In the genomic region with DNA sequence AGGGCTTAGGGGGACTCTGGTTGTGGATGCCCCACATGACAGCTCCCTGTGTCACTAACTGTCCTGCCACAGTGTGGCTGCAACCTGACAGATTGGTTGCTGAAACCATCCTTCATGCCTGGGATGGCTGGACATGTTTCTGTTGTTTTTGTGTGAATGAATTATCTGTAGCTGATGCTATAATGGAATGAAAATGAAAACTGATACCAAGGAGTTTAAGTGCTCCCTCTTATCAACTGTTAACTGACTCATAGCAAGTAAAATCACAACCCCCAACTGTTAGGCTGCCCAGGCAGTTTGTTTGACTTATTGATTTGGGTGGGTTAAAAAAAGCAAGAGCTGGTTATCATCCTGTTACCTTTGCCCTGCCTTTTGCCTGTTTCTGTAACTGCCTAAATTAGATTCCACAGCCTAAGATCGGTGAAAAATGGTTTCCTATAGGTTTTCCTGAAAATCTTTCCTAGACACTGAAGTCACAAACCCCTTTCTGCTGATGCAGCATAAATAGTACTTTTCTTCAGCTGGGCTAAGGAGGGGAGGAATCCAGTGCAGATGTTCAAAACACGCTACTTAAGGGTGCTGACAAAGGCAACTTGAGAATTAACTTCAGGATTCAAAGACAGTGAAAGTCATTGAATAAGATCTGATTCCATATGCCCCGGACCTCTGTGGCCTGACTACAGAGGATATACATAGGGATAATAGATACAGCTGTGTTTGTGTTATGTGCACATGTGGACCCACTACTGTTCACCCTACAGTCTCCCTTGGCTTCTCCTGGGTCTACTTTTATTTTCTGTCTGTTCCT, we compare ENCODE assay signal across 1 cellular context.
A peak's percentile ranks its signal among the peaks of the same experiment; 100 is the strongest.
TF ChIP-seq lines count a peak whose summit lies in the region.

No MANE protein-coding gene starts in this region.

TF ChIP-seq in HepG2, 621 proteins besides CTCF, POLR2A, EP300 and RAD21 (continued from another document and continues in another):
- TF ChIP-seq, protein P1, sequence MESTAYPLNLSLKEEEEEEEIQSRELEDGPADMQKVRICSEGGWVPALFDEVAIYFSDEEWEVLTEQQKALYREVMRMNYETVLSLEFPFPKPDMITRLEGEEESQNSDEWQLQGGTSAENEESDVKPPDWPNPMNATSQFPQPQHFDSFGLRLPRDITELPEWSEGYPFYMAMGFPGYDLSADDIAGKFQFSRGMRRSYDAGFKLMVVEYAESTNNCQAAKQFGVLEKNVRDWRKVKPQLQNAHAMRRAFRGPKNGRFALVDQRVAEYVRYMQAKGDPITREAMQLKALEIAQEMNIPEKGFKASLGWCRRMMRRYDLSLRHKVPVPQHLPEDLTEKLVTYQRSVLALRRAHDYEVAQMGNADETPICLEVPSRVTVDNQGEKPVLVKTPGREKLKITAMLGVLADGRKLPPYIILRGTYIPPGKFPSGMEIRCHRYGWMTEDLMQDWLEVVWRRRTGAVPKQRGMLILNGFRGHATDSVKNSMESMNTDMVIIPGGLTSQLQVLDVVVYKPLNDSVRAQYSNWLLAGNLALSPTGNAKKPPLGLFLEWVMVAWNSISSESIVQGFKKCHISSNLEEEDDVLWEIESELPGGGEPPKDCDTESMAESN (CRISPR knock-in tag; conservative IDR thresholded peaks at IDR 0.05): 0 out of 2 replicates have a peak, but pooled peaks have one; percentile 30
- TF ChIP-seq REPIN1 (CRISPR knock-in tag; IDR thresholded peaks at IDR 0.05; ENCODE audit: borderline replicate concordance, low read depth) (peak; percentile 48; the same call in 1 of the 2 replicates), SMYD3 (CRISPR knock-in tag; IDR thresholded peaks at IDR 0.05) (no peak), ZNF841 (CRISPR knock-in tag; IDR thresholded peaks at IDR 0.05; ENCODE audit: borderline replicate concordance) (no peak), ZNF724P (CRISPR knock-in tag; IDR thresholded peaks at IDR 0.05; ENCODE audit: borderline replicate concordance) (no peak), CHD4 (IDR thresholded peaks at IDR 0.05; ENCODE audit: borderline replicate concordance, low read length) (no peak), ZFP36 (IDR thresholded peaks at IDR 0.05; ENCODE audit: borderline replicate concordance, low read depth, low read length, partially characterized antibody) (no peak), TAF15 (IDR thresholded peaks at IDR 0.05; ENCODE audit: low read depth, low read length, poor library complexity, severe bottlenecking) (no peak), ZNF564 (CRISPR knock-in tag; IDR thresholded peaks at IDR 0.05) (no peak), ZNF776 (CRISPR knock-in tag; IDR thresholded peaks at IDR 0.05) (no peak), ZNF619 (CRISPR knock-in tag; IDR thresholded peaks at IDR 0.05) (no peak), THYN1 (CRISPR knock-in tag; IDR thresholded peaks at IDR 0.05; ENCODE audit: borderline replicate concordance, low read depth) (no peak), ZNF225 (CRISPR knock-in tag; IDR thresholded peaks at IDR 0.05) (no peak), ELF3 (CRISPR knock-in tag; IDR thresholded peaks at IDR 0.05) (peak; percentile 46; the same call in 1 of the 2 replicates), HIVEP1 (CRISPR knock-in tag; IDR thresholded peaks at IDR 0.05) (no peak), DNMT1 (CRISPR knock-in tag; IDR thresholded peaks at IDR 0.05) (no peak), ZNF274 (CRISPR knock-in tag; IDR thresholded peaks at IDR 0.05) (no peak), ZFAT (CRISPR knock-in tag; conservative IDR thresholded peaks at IDR 0.05) (no peak), CBFB (CRISPR knock-in tag; IDR thresholded peaks at IDR 0.05) (no peak), EHMT2 (IDR thresholded peaks at IDR 0.05; ENCODE audit: borderline replicate concordance, low read depth, low read length) (no peak)
- TF ChIP-seq, protein P2, sequence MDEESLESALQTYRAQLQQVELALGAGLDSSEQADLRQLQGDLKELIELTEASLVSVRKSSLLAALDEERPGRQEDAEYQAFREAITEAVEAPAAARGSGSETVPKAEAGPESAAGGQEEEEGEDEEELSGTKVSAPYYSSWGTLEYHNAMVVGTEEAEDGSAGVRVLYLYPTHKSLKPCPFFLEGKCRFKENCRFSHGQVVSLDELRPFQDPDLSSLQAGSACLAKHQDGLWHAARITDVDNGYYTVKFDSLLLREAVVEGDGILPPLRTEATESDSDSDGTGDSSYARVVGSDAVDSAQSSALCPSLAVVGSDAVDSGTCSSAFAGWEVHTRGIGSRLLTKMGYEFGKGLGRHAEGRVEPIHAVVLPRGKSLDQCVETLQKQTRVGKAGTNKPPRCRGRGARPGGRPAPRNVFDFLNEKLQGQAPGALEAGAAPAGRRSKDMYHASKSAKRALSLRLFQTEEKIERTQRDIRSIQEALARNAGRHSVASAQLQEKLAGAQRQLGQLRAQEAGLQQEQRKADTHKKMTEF (CRISPR knock-in tag; IDR thresholded peaks at IDR 0.05): peak; percentile 77
- TF ChIP-seq, protein P3, sequence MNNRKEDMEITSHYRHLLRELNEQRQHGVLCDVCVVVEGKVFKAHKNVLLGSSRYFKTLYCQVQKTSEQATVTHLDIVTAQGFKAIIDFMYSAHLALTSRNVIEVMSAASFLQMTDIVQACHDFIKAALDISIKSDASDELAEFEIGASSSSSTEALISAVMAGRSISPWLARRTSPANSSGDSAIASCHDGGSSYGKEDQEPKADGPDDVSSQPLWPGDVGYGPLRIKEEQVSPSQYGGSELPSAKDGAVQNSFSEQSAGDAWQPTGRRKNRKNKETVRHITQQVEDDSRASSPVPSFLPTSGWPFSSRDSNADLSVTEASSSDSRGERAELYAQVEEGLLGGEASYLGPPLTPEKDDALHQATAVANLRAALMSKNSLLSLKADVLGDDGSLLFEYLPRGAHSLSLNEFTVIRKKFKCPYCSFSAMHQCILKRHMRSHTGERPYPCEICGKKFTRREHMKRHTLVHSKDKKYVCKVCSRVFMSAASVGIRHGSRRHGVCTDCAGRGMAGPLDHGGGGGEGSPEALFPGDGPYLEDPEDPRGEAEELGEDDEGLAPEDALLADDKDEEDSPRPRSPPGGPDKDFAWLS (CRISPR knock-in tag; IDR thresholded peaks at IDR 0.05; ENCODE audit: borderline replicate concordance): no peak
- TF ChIP-seq, protein P4, sequence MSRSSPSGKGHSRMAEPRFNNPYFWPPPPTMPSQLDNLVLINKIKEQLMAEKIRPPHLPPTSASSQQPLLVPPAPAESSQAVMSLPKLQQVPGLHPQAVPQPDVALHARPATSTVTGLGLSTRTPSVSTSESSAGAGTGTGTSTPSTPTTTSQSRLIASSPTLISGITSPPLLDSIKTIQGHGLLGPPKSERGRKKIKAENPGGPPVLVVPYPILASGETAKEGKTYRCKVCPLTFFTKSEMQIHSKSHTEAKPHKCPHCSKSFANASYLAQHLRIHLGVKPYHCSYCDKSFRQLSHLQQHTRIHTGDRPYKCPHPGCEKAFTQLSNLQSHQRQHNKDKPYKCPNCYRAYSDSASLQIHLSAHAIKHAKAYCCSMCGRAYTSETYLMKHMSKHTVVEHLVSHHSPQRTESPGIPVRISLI (CRISPR knock-in tag; IDR thresholded peaks at IDR 0.05; ENCODE audit: borderline replicate concordance): peak; percentile 90; the same call in 1 of the 2 replicates
- TF ChIP-seq, protein P5, sequence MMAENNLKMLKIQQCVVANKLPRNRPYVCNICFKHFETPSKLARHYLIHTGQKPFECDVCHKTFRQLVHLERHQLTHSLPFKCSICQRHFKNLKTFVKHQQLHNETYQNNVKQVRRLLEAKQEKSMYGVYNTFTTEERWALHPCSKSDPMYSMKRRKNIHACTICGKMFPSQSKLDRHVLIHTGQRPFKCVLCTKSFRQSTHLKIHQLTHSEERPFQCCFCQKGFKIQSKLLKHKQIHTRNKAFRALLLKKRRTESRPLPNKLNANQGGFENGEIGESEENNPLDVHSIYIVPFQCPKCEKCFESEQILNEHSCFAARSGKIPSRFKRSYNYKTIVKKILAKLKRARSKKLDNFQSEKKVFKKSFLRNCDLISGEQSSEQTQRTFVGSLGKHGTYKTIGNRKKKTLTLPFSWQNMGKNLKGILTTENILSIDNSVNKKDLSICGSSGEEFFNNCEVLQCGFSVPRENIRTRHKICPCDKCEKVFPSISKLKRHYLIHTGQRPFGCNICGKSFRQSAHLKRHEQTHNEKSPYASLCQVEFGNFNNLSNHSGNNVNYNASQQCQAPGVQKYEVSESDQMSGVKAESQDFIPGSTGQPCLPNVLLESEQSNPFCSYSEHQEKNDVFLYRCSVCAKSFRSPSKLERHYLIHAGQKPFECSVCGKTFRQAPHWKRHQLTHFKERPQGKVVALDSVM (CRISPR knock-in tag; IDR thresholded peaks at IDR 0.05): no peak
- TF ChIP-seq, protein P6, sequence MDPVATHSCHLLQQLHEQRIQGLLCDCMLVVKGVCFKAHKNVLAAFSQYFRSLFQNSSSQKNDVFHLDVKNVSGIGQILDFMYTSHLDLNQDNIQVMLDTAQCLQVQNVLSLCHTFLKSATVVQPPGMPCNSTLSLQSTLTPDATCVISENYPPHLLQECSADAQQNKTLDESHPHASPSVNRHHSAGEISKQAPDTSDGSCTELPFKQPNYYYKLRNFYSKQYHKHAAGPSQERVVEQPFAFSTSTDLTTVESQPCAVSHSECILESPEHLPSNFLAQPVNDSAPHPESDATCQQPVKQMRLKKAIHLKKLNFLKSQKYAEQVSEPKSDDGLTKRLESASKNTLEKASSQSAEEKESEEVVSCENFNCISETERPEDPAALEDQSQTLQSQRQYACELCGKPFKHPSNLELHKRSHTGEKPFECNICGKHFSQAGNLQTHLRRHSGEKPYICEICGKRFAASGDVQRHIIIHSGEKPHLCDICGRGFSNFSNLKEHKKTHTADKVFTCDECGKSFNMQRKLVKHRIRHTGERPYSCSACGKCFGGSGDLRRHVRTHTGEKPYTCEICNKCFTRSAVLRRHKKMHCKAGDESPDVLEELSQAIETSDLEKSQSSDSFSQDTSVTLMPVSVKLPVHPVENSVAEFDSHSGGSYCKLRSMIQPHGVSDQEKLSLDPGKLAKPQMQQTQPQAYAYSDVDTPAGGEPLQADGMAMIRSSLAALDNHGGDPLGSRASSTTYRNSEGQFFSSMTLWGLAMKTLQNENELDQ (CRISPR knock-in tag; IDR thresholded peaks at IDR 0.05; ENCODE audit: borderline replicate concordance): no peak
- TF ChIP-seq, protein P7, sequence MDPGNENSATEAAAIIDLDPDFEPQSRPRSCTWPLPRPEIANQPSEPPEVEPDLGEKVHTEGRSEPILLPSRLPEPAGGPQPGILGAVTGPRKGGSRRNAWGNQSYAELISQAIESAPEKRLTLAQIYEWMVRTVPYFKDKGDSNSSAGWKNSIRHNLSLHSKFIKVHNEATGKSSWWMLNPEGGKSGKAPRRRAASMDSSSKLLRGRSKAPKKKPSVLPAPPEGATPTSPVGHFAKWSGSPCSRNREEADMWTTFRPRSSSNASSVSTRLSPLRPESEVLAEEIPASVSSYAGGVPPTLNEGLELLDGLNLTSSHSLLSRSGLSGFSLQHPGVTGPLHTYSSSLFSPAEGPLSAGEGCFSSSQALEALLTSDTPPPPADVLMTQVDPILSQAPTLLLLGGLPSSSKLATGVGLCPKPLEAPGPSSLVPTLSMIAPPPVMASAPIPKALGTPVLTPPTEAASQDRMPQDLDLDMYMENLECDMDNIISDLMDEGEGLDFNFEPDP (CRISPR knock-in tag; conservative IDR thresholded peaks at IDR 0.05): no peak
- TF ChIP-seq, protein P8, sequence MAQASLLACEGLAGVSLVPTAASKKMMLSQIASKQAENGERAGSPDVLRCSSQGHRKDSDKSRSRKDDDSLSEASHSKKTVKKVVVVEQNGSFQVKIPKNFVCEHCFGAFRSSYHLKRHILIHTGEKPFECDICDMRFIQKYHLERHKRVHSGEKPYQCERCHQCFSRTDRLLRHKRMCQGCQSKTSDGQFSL (CRISPR knock-in tag; IDR thresholded peaks at IDR 0.05): 0 out of 2 replicates have a peak, but pooled peaks have one; percentile 60
- TF ChIP-seq, protein P9, sequence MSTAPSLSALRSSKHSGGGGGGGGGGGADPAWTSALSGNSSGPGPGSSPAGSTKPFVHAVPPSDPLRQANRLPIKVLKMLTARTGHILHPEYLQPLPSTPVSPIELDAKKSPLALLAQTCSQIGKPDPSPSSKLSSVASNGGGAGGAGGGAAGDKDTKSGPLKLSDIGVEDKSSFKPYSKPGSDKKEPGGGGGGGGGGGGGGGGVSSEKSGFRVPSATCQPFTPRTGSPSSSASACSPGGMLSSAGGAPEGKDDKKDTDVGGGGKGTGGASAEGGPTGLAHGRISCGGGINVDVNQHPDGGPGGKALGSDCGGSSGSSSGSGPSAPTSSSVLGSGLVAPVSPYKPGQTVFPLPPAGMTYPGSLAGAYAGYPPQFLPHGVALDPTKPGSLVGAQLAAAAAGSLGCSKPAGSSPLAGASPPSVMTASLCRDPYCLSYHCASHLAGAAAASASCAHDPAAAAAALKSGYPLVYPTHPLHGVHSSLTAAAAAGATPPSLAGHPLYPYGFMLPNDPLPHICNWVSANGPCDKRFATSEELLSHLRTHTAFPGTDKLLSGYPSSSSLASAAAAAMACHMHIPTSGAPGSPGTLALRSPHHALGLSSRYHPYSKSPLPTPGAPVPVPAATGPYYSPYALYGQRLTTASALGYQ (CRISPR knock-in tag; IDR thresholded peaks at IDR 0.05): peak; percentile 84; the same call in 1 of the 2 replicates
